In genomic region chr20:39874049-39874893, GRCh38 we compare ENCODE assay signal across 9 cellular contexts.
DNase-seq lines count a peak whose midpoint lies in the region; ATAC-seq and TF ChIP-seq lines count a peak whose summit lies in the region.
"Had no signal": no experiment of that assay in that cellular context is flagged by ENCODE, and none has a peak within 500 bp of the region (broad histone marks: within the 10 kb centered on the region; RNA-seq: fewer than 3 reads in every experiment).

No MANE protein-coding gene starts in this region.

- peaks cover 70% of the 10 kb centered on the region for H3K4me1 ChIP-seq in parathyroid adenoma
- H3K4me1 ChIP-seq in naive thymus-derived CD4-positive, alpha-beta T cell (ENCODE audit: control insufficient read depth in 2 of 2, insufficient read depth in 2 of 2, low read length in 2 of 2), result no peaks in the 10 kb centered on the region

- H3K4me3 Mint-ChIP-seq in naive thymus-derived CD4-positive, alpha-beta T cell, result no peak overlapping the region
- H3K4me3 Mint-ChIP-seq: naive B cell had no signal

- H3K9ac ChIP-seq in parathyroid adenoma, result no peak overlapping the region

- no peaks in the 10 kb centered on the region for H3K9me3 ChIP-seq in parathyroid adenoma (ENCODE audit: control insufficient read depth, low read length)
- no peaks in the 10 kb centered on the region for H3K9me3 ChIP-seq in naive thymus-derived CD4-positive, alpha-beta T cell (ENCODE audit: control insufficient read depth in 2 of 3, low read length in 3 of 3)

- H3K36me3 ChIP-seq in parathyroid adenoma (ENCODE audit: control insufficient read depth, insufficient read depth, low read length), result no peaks in the 10 kb centered on the region
- H3K36me3 ChIP-seq in naive thymus-derived CD4-positive, alpha-beta T cell (ENCODE audit: control insufficient read depth in 2 of 3, insufficient read depth in 3 of 3, low read length in 3 of 3), result no peaks in the 10 kb centered on the region

- H3K27me3 Mint-ChIP-seq in naive thymus-derived CD4-positive, alpha-beta T cell, result peaks cover 0 to 10% (median 4%) of the 10 kb centered on the region in 5 donors

- no peaks in the 10 kb centered on the region for H3K36me3 Mint-ChIP-seq in naive thymus-derived CD4-positive, alpha-beta T cell
- H3K36me3 Mint-ChIP-seq: naive B cell had no signal

- TF ChIP-seq CTCF in GM13976 (IDR thresholded peaks at IDR 0.05; ENCODE audit: borderline replicate concordance, control extremely low read depth, extremely low read depth, insufficient read depth, missing control alignments) (peak; percentile 84), parathyroid adenoma (IDR thresholded peaks at IDR 0.05) (peak; percentile 97)

- H3K27me3 ChIP-seq in parathyroid adenoma (ENCODE audit: control insufficient read depth, insufficient read depth, low read length), result no peaks in the 10 kb centered on the region
- no peaks in the 10 kb centered on the region for H3K27me3 ChIP-seq in naive thymus-derived CD4-positive, alpha-beta T cell (ENCODE audit: control insufficient read depth in 2 of 2, insufficient read depth in 2 of 2, low read length in 2 of 2)

- DNase-seq in AG08396 (ENCODE audit: low spot score) (peak; percentile 74), GM13976 (ENCODE audit: low spot score) (peak; percentile 51), NCI-H1694 (lab: John Stamatoyannopoulos, UW) (peak; percentile 41), UCSD-AML1 (lab: John Stamatoyannopoulos, UW; ENCODE audit: unreplicated experiment) (peak; percentile 62), foreskin melanocyte (peak; percentile 52)
- DNase-seq in naive thymus-derived CD4-positive, alpha-beta T cell, result no peak
- DNase-seq: naive B cell had no signal

- peak overlapping the region; percentile 63 for H2AFZ ChIP-seq in parathyroid adenoma

- H3K9me3 Mint-ChIP-seq in naive thymus-derived CD4-positive, alpha-beta T cell, result peaks cover 0 to 15% (median 0%) of the 10 kb centered on the region in 11 donors

- CTCF ChIA-PET in naive thymus-derived CD4-positive, alpha-beta T cell (lab: Charles Lee), result no interaction called here

- peak overlapping the region; percentile 36 for H3K4me3 ChIP-seq in parathyroid adenoma (ENCODE audit: low read depth, low read length)
- H3K4me3 ChIP-seq in naive thymus-derived CD4-positive, alpha-beta T cell (ENCODE audit: low read length), result no peak overlapping the region

- intact Hi-C loops in naive thymus-derived CD4-positive, alpha-beta T cell (cut with micrococcal nuclease), result no loop called here

- H3K27ac ChIP-seq in parathyroid adenoma, result peak overlapping the region; percentile 97
- no peak overlapping the region for H3K27ac ChIP-seq in naive thymus-derived CD4-positive, alpha-beta T cell (ENCODE audit: low read depth, low read length)

- peak overlapping the region; percentile 54 for H3K4me2 ChIP-seq in parathyroid adenoma (ENCODE audit: low read length)

- in situ Hi-C loops in GM13976 (cut with MboI; ENCODE audit: low sequenced_read_pairs, unreplicated experiment), result loop anchor here (25.0 kb wide), 1 partner anchor 612 kb away; no protein-coding TSS in a partner anchor

- peaks cover 0 to 7% (median 0%) of the 10 kb centered on the region in 7 donors for H3K4me1 Mint-ChIP-seq in naive thymus-derived CD4-positive, alpha-beta T cell

- POLR2A ChIA-PET in naive thymus-derived CD4-positive, alpha-beta T cell (lab: Charles Lee), result no interaction called here

- peak; percentile 96 for ATAC-seq in HG02852 (IDR thresholded peaks at IDR 0.05; ENCODE audit: unreplicated experiment)
- ATAC-seq in naive thymus-derived CD4-positive, alpha-beta T cell, result no peak

- H3K79me2 ChIP-seq in parathyroid adenoma, result no peaks in the 10 kb centered on the region

- no peak overlapping the region for H3K27ac Mint-ChIP-seq in naive thymus-derived CD4-positive, alpha-beta T cell
- H3K27ac Mint-ChIP-seq: naive B cell had no signal

Comparison
In these comparisons a context has a peak if more than half of its experiments do, and no peak if none do; other contexts are left out.
1. DNase-seq: peak in AG08396 (single experiment), GM13976 (single experiment), NCI-H1694 (single experiment), UCSD-AML1 (single experiment) and foreskin melanocyte (single experiment); none in naive thymus-derived CD4-positive, alpha-beta T cell (0 of 9).